9 cellular contexts compared by ENCODE assay signal in genomic region chr15:73851679-73852078, GRCh38. TPM values are rescaled to one million over a fixed set of nuclear protein-coding genes. Genes with fewer than 3 reads are reported as not detected.
DNase-seq lines count a peak whose midpoint lies in the region; ATAC-seq, FAIRE-seq and TF ChIP-seq lines count a peak whose summit lies in the region.
"Had no signal": no experiment of that assay in that cellular context is flagged by ENCODE, and none has a peak within 500 bp of the region (broad histone marks: within the 10 kb centered on the region; RNA-seq: fewer than 3 reads in every experiment).

No MANE protein-coding gene starts in this region.

- H3K9me3 Mint-ChIP-seq in activated CD4-positive, alpha-beta memory T cell treated with anti-CD3 and anti-CD28 coated beads, Interleukin-2, amount 10 ng/mL, durations not matched to agents 7 days and 5 days, result no peaks in the 10 kb centered on the region

- H3K36me3 Mint-ChIP-seq in activated CD4-positive, alpha-beta memory T cell treated with anti-CD3 and anti-CD28 coated beads, Interleukin-2, amount 10 ng/mL, durations not matched to agents 7 days and 5 days (ENCODE audit: low read depth), result no peaks in the 10 kb centered on the region
- H3K36me3 Mint-ChIP-seq: activated naive CD8-positive, alpha-beta T cell had no signal

- no peak overlapping the region for H3K27ac Mint-ChIP-seq in activated CD4-positive, alpha-beta memory T cell treated with anti-CD3 and anti-CD28 coated beads, Interleukin-2, amount 10 ng/mL, durations not matched to agents 7 days and 5 days
- H3K27ac Mint-ChIP-seq: activated naive CD8-positive, alpha-beta T cell had no signal

- no peak overlapping the region for H3K27ac ChIP-seq in foreskin keratinocyte

- POLR2A ChIA-PET in activated CD4-positive, alpha-beta memory T cell treated with anti-CD3 and anti-CD28 coated beads, Interleukin-2, amount 10 ng/mL, durations not matched to agents 7 days and 5 days (lab: Charles Lee), result no interaction called here

- H3K4me1 Mint-ChIP-seq in activated CD4-positive, alpha-beta memory T cell treated with anti-CD3 and anti-CD28 coated beads, Interleukin-2, amount 10 ng/mL, durations not matched to agents 7 days and 5 days, result no peaks in the 10 kb centered on the region

- peaks cover 23% of the 10 kb centered on the region for H3K27me3 Mint-ChIP-seq in activated CD4-positive, alpha-beta memory T cell treated with anti-CD3 and anti-CD28 coated beads, Interleukin-2, amount 10 ng/mL, durations not matched to agents 7 days and 5 days

- DNase-seq in AG20443 (ENCODE audit: low spot score) (peak; percentile 61), HTR-8/SVneo (ENCODE audit: insufficient read length, low spot score) (peak; percentile 56), foreskin keratinocyte (peak; percentile 11 to 51), NCI-H2171 (lab: John Stamatoyannopoulos, UW) (no peak)
- DNase-seq in activated CD4-positive, alpha-beta memory T cell treated with anti-CD3 and anti-CD28 coated beads, Interleukin-2, amount 10 ng/mL, durations not matched to agents 7 days and 5 days, result peak; percentile 68
- peak; percentile 12 for DNase-seq in stimulated activated CD8-positive, alpha-beta memory T cell treated with anti-CD3 and anti-CD28 coated beads, Interleukin-4, amount 100 ng/mL, for 24 hours (ENCODE audit: low read depth)

- no peaks in the 10 kb centered on the region for H3K4me1 ChIP-seq in foreskin keratinocyte

- CTCF ChIA-PET in activated CD4-positive, alpha-beta memory T cell treated with anti-CD3 and anti-CD28 coated beads, Interleukin-2, amount 10 ng/mL, durations not matched to agents 7 days and 5 days (lab: Charles Lee), result interaction anchor here (1.0 kb wide), 1 partner anchor 22 kb away, joined by 5 read pairs; no protein-coding TSS in a partner anchor

- no peak for FAIRE-seq in HTR-8/SVneo (lab: Jason Lieb, UNC)

- no peak for TF ChIP-seq CTCF in foreskin keratinocyte (conservative IDR thresholded peaks at IDR 0.05)

- H3K27me3 ChIP-seq in foreskin keratinocyte, result peaks cover 20% of the 10 kb centered on the region

- peak; percentile 57 for ATAC-seq in foreskin keratinocyte
- ATAC-seq in GM19351 (IDR thresholded peaks at IDR 0.05; ENCODE audit: unreplicated experiment), result no peak
- ATAC-seq in GM19452 (IDR thresholded peaks at IDR 0.05; ENCODE audit: unreplicated experiment), result no peak

- H3K4me3 Mint-ChIP-seq in activated CD4-positive, alpha-beta memory T cell treated with anti-CD3 and anti-CD28 coated beads, Interleukin-2, amount 10 ng/mL, durations not matched to agents 7 days and 5 days, result no peak overlapping the region
- H3K4me3 Mint-ChIP-seq: activated naive CD8-positive, alpha-beta T cell had no signal

RNA-seq across cellular contexts. Expression of gene TBC1D21, which starts 21.7 kb away (rescaled TPM):
- not detected for total RNA-seq in activated CD4-positive, alpha-beta memory T cell treated with anti-CD3 and anti-CD28 coated beads, Interleukin-2, amount 10 ng/mL, durations not matched to agents 7 days and 5 days
- total RNA-seq in foreskin keratinocyte, result not detected in 2 replicates
- polyA plus RNA-seq in foreskin keratinocyte, result not detected in 2 replicates
